10 cellular contexts compared by ENCODE assay signal in genomic region chr22:49849161-49850020, GRCh38. TPM values are rescaled to one million over a fixed set of nuclear protein-coding genes. Genes with fewer than 3 reads are reported as not detected.
DNase-seq lines count a peak whose midpoint lies in the region; ATAC-seq and TF ChIP-seq lines count a peak whose summit lies in the region.
"Had no signal": no experiment of that assay in that cellular context is flagged by ENCODE, and none has a peak within 500 bp of the region (broad histone marks: within the 10 kb centered on the region; RNA-seq: fewer than 3 reads in every experiment).

No MANE protein-coding gene starts in this region.

- H3K36me3 Mint-ChIP-seq in activated CD4-positive, alpha-beta T cell treated with anti-CD3 and anti-CD28 coated beads for 36 hours (ENCODE audit: low read depth): peaks cover under 1% of the 10 kb centered on the region

- H3K36me3 ChIP-seq in left lung: no peaks in the 10 kb centered on the region

- CTCF ChIA-PET in activated CD4-positive, alpha-beta T cell treated with anti-CD3 and anti-CD28 coated beads for 36 hours (lab: Charles Lee): no interaction called here

- TF ChIP-seq CTCF in left lung (IDR thresholded peaks at IDR 0.05): no peak

- intact Hi-C loops in activated CD4-positive, alpha-beta T cell treated with anti-CD3 and anti-CD28 coated beads for 36 hours (cut with DNase I, micrococcal nuclease): loop anchor here in 1 of 2 experiments (5.0 kb wide), 1 partner anchor 678 kb away; the partner anchor contains the start of gene SCO2
- intact Hi-C loops in left lung (cut with DNase I): no loop called here

- H3K4me1 Mint-ChIP-seq in activated CD4-positive, alpha-beta T cell treated with anti-CD3 and anti-CD28 coated beads for 36 hours: peaks cover 12% of the 10 kb centered on the region
- H3K4me1 Mint-ChIP-seq in stimulated activated naive CD8-positive, alpha-beta T cell treated with anti-CD3 and anti-CD28 coated beads, Interleukin-15, amount 100 ng/mL, for 72 hours: peaks cover 26% of the 10 kb centered on the region

- POLR2A ChIA-PET in activated CD4-positive, alpha-beta T cell treated with anti-CD3 and anti-CD28 coated beads for 36 hours (lab: Charles Lee): no interaction called here

- peaks cover 4 to 37% of the 10 kb centered on the region in 2 donors for H3K4me1 ChIP-seq in left lung

- H3K4me3 Mint-ChIP-seq in activated CD4-positive, alpha-beta T cell treated with anti-CD3 and anti-CD28 coated beads for 36 hours: peak overlapping the region; percentile 1
- H3K4me3 Mint-ChIP-seq in stimulated activated naive CD8-positive, alpha-beta T cell treated with anti-CD3 and anti-CD28 coated beads, Interleukin-15, amount 100 ng/mL, for 72 hours: peak overlapping the region; percentile 53 to 75

- H3K27ac ChIP-seq in left lung: no peak overlapping the region

- peak overlapping the region; percentile 47 to 70 for H3K4me3 ChIP-seq in left lung

- no peak for DNase-seq in activated CD4-positive, alpha-beta T cell treated with anti-CD3 and anti-CD28 coated beads for 36 hours
- no peak for DNase-seq in activated CD4-positive, alpha-beta T cell treated with anti-CD3 and anti-CD28 coated beads for 48 hours
- DNase-seq in activated effector memory CD4-positive, alpha-beta T cell treated with Interleukin-2 at 50 U/mL for 16 hours: peak; percentile 21
- DNase-seq in left lung (peak in 1 of 2 donors; percentile 87), COLO668 (lab: John Stamatoyannopoulos, UW; ENCODE audit: unreplicated experiment) (no peak), AG20443 (ENCODE audit: low spot score) (no peak)
- DNase-seq in stimulated activated naive CD8-positive, alpha-beta T cell treated with anti-CD3 and anti-CD28 coated beads, Interleukin-15, amount 100 ng/mL, for 72 hours: no peak
- DNase-seq: activated CD8-positive, alpha-beta memory T cell treated with anti-CD3 and anti-CD28 coated beads, Interleukin-2, amount 50 U/mL, for 48 hours; NCI-H82 had no signal

- H3K27ac Mint-ChIP-seq in activated CD4-positive, alpha-beta T cell treated with anti-CD3 and anti-CD28 coated beads for 36 hours: no peak overlapping the region
- H3K27ac Mint-ChIP-seq in stimulated activated naive CD8-positive, alpha-beta T cell treated with anti-CD3 and anti-CD28 coated beads, Interleukin-15, amount 100 ng/mL, for 72 hours: no peak overlapping the region

- H3K9me3 Mint-ChIP-seq in activated CD4-positive, alpha-beta T cell treated with anti-CD3 and anti-CD28 coated beads for 36 hours (ENCODE audit: low read depth): no peaks in the 10 kb centered on the region
- H3K9me3 Mint-ChIP-seq in stimulated activated naive CD8-positive, alpha-beta T cell treated with anti-CD3 and anti-CD28 coated beads, Interleukin-15, amount 100 ng/mL, for 72 hours: no peaks in the 10 kb centered on the region

- ATAC-seq in activated CD4-positive, alpha-beta T cell treated with anti-CD3 and anti-CD28 coated beads for 36 hours: no peak
- ATAC-seq in left lung: no peak
- peak; percentile 1 for ATAC-seq in stimulated activated naive CD8-positive, alpha-beta T cell treated with anti-CD3 and anti-CD28 coated beads, Interleukin-15, amount 100 ng/mL, for 72 hours
- no peak for ATAC-seq in HG03139 (IDR thresholded peaks at IDR 0.05; ENCODE audit: unreplicated experiment)

- H3K27me3 Mint-ChIP-seq in activated CD4-positive, alpha-beta T cell treated with anti-CD3 and anti-CD28 coated beads for 36 hours: peaks cover 16% of the 10 kb centered on the region
- H3K27me3 Mint-ChIP-seq in stimulated activated naive CD8-positive, alpha-beta T cell treated with anti-CD3 and anti-CD28 coated beads, Interleukin-15, amount 100 ng/mL, for 72 hours: peaks cover 59% of the 10 kb centered on the region

- no peaks in the 10 kb centered on the region for H3K9me3 ChIP-seq in left lung

- H3K27me3 ChIP-seq in left lung: peaks cover 26 to 37% of the 10 kb centered on the region in 2 donors

RNA-seq across cellular contexts. Expression of gene ZBED4, which starts 4.3 kb away (rescaled TPM):
- 10 to 100 TPM; 17.3 to 17.4 TPM for total RNA-seq in activated CD4-positive, alpha-beta T cell treated with anti-CD3 and anti-CD28 coated beads for 36 hours
- 10 to 100 TPM; 12.8 to 13.8 TPM for total RNA-seq in left lung

RNA-seq across cellular contexts. Expression of gene BRD1, which starts 21.7 kb away (rescaled TPM):
- 10 to 100 TPM; 22.1 to 23.6 TPM for total RNA-seq in activated CD4-positive, alpha-beta T cell treated with anti-CD3 and anti-CD28 coated beads for 36 hours
- total RNA-seq in left lung: 10 to 100 TPM; 27.4 to 32.4 TPM
